9 cellular contexts compared by ENCODE assay signal in genomic region chr3:125110016-125110875, GRCh38. TPM values are rescaled to one million over a fixed set of nuclear protein-coding genes. Genes with fewer than 3 reads are reported as not detected.
A peak's percentile ranks its signal among the peaks of the same experiment; 100 is the strongest.
DNase-seq lines count a peak whose midpoint lies in the region; ATAC-seq, FAIRE-seq and TF ChIP-seq lines count a peak whose summit lies in the region.
"Had no signal": no experiment of that assay in that cellular context is flagged by ENCODE, and none has a peak within 500 bp of the region (broad histone marks: within the 10 kb centered on the region; RNA-seq: fewer than 3 reads in every experiment).

No MANE protein-coding gene starts in this region.

- H3K27me3 ChIP-seq in brain microvascular endothelial cell (replicated peaks) (no peaks in the 10 kb centered on the region), osteoblast (ENCODE audit: insufficient read depth, low read length) (no peaks in the 10 kb centered on the region), MM.1S (replicated peaks; ENCODE audit: insufficient read depth, low read length) (no peaks in the 10 kb centered on the region)

- H3K27ac ChIP-seq in brain microvascular endothelial cell (peak overlapping the region; percentile 74), osteoblast (ENCODE audit: low read depth, low read length) (peak overlapping the region; percentile 94), MM.1S (ENCODE audit: low read length) (no peak overlapping the region)

- TF ChIP-seq POLR2A in GM12892 (IDR thresholded peaks at IDR 0.05; ENCODE audit: low read depth, low read length) = no peak

- FAIRE-seq in GM12892 (lab: Jason Lieb, UNC) = peak; percentile 38

- in situ Hi-C loops in brain microvascular endothelial cell (cut with HindIII; ENCODE audit: low pct_ligation_motif_present, low sequenced_read_pairs) = no loop called here

- intact Hi-C loops in Right ventricle myocardium inferior (cut with DNase I) = no loop called here

- no peaks in the 10 kb centered on the region for H3K9me3 ChIP-seq in osteoblast (ENCODE audit: low read depth, low read length)
- H3K9me3 ChIP-seq in MM.1S (replicated peaks; ENCODE audit: insufficient read depth, low read length) = no peaks in the 10 kb centered on the region

- no peak overlapping the region for H3K9ac ChIP-seq in MM.1S (ENCODE audit: low read length)

- H3K36me3 ChIP-seq in brain microvascular endothelial cell (replicated peaks) (no peaks in the 10 kb centered on the region), osteoblast (ENCODE audit: insufficient read depth, low read length) (no peaks in the 10 kb centered on the region), MM.1S (replicated peaks; ENCODE audit: insufficient read depth, low read length) (no peaks in the 10 kb centered on the region)

- H3K4me3 ChIP-seq in brain microvascular endothelial cell (ENCODE audit: low read depth, low read length) (no peak overlapping the region), osteoblast (ENCODE audit: insufficient read depth, low read length) (peak overlapping the region; percentile 8), MM.1S (ENCODE audit: low read length) (no peak overlapping the region)

- no peaks in the 10 kb centered on the region for H3K9me2 ChIP-seq in MM.1S (replicated peaks; ENCODE audit: insufficient read depth, low read length)

- H3K79me2 ChIP-seq in osteoblast (ENCODE audit: insufficient read depth, low read length) (no peaks in the 10 kb centered on the region), MM.1S (ENCODE audit: low read length) (no peaks in the 10 kb centered on the region)

- H3K4me2 ChIP-seq in osteoblast (ENCODE audit: insufficient read depth, low read length) = peak overlapping the region; percentile 61
- H3K4me2 ChIP-seq in MM.1S (ENCODE audit: low read depth, low read length) = no peak overlapping the region

- H2AFZ ChIP-seq in osteoblast (ENCODE audit: low read length) (peak overlapping the region; percentile 19), MM.1S (ENCODE audit: low read length) (no peak overlapping the region)

- no peaks in the 10 kb centered on the region for H3F3A ChIP-seq in MM.1S (ENCODE audit: insufficient read depth, low read length)

- peaks cover 48% of the 10 kb centered on the region for H3K4me1 ChIP-seq in osteoblast (ENCODE audit: insufficient read depth, low read length)
- H3K4me1 ChIP-seq in MM.1S (ENCODE audit: low read length) = no peaks in the 10 kb centered on the region

- DNase-seq in GM12892 (ENCODE audit: insufficient read length) (no peak), NOMO-1 (lab: John Stamatoyannopoulos, UW; ENCODE audit: unreplicated experiment in 2 of 2) (peak; percentile 82 to 94), brain microvascular endothelial cell (peak; percentile 90), osteoblast (ENCODE audit: insufficient read length, low spot score, missing footprints) (no peak), Right ventricle myocardium inferior (ENCODE audit: missing footprints) (no peak), NCI-H524 (lab: John Stamatoyannopoulos, UW) (no peak), MM.1S (no peak)
- DNase-seq: T-cell had no signal

- H4K20me1 ChIP-seq in osteoblast (ENCODE audit: insufficient read depth, low read length) = no peaks in the 10 kb centered on the region
- no peaks in the 10 kb centered on the region for H4K20me1 ChIP-seq in MM.1S (ENCODE audit: insufficient read depth, low read length)

- ATAC-seq in GM19455 (IDR thresholded peaks at IDR 0.05; ENCODE audit: unreplicated experiment) (no peak), Right ventricle myocardium inferior (no peak)

- TF ChIP-seq CTCF in brain microvascular endothelial cell (IDR thresholded peaks at IDR 0.05; ENCODE audit: low read depth, low read length, missing control alignments) = no peak
- no peak for TF ChIP-seq CTCF in osteoblast (IDR thresholded peaks at IDR 0.05; ENCODE audit: extremely low read depth, low read depth, low read length)
- no peak for TF ChIP-seq CTCF in MM.1S (IDR thresholded peaks at IDR 0.05; ENCODE audit: low read length)

RNA-seq across cellular contexts. Expression of gene HEG1, which starts 54.4 kb away (rescaled TPM):
- 13.3 TPM for polyA plus RNA-seq in GM12892 (2012; ENCODE audit: missing spikeins)
- total RNA-seq in osteoblast = 114 and 117 TPM in 2 replicates
- 95.0 TPM for total RNA-seq in Right ventricle myocardium inferior

Comparison
In these comparisons a context has a peak if more than half of its experiments do, and no peak if none do; other contexts are left out.
1. DNase-seq: peak in NOMO-1 (2 of 2) and brain microvascular endothelial cell (single experiment); none in GM12892 (single experiment), osteoblast (single experiment), Right ventricle myocardium inferior (single experiment), NCI-H524 (0 of 2) and MM.1S (single experiment).